In the genomic region with DNA sequence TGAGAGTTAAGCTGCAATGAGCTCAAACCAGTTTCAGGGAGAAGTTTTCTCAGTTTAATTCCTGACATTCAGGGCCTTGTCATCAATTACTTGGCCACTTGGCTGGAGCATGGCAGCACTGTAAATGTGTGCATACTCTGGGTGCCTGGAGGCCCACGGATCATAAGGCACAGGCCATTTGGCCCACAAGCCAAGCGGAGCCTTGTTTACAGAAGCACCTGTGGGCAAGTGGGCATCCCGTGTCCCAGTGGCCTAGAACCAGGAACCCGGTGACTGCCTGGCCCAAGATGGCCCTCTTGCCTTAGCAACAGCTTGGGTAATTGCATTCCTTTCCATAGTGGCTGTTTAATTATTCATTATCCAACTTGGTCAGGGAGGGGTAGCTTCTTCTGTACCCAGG, we compare ENCODE assay signal across 18 cellular contexts.
DNase-seq lines count a peak whose midpoint lies in the region; ATAC-seq and TF ChIP-seq lines count a peak whose summit lies in the region.
"Had no signal": no experiment of that assay in that cellular context is flagged by ENCODE, and none has a peak within 500 bp of the region (broad histone marks: within the 10 kb centered on the region; RNA-seq: fewer than 3 reads in every experiment).

No MANE protein-coding gene starts in this region.

- intact Hi-C loops in thyroid gland (cut with DNase I): no loop called here

- H3K23ac ChIP-seq in mesenchymal stem cell (ENCODE audit: low read length in 2 of 2): no peak overlapping the region

- peak overlapping the region; percentile 25; the same call in 1 of the 2 replicates for H3K27ac ChIP-seq in BLaER1
- no peak overlapping the region for H3K27ac ChIP-seq in mesenchymal stem cell (ENCODE audit: low read length, poor library complexity, severe bottlenecking)
- H3K27ac ChIP-seq in thyroid gland: peak overlapping the region in 1 of 3 donors; percentile 0

- TF ChIP-seq CTCF in thyroid gland (IDR thresholded peaks at IDR 0.05): no peak

- H3K9ac ChIP-seq in BLaER1: no peak overlapping the region
- H3K9ac ChIP-seq in mesenchymal stem cell (ENCODE audit: low read length): no peak overlapping the region

- no peak overlapping the region for H2BK120ac ChIP-seq in mesenchymal stem cell (ENCODE audit: low read depth, low read length)

- ATAC-seq in GM19324 (IDR thresholded peaks at IDR 0.05; ENCODE audit: low FRiP score, unreplicated experiment): no peak
- ATAC-seq: GM12878, GM23338, HCT116 had no signal

- H2AK5ac ChIP-seq in mesenchymal stem cell (ENCODE audit: low read length, severe bottlenecking): peak overlapping the region; percentile 15

- H3K14ac ChIP-seq in mesenchymal stem cell (ENCODE audit: low read length in 2 of 2): no peak overlapping the region

- H4K8ac ChIP-seq in mesenchymal stem cell (ENCODE audit: low read length): no peak overlapping the region

- 91% methylated on average over 4 of the region's 4 CpGs for WGBS in mesenchymal stem cell
- 36 to 68% methylated on average over 4 of the region's 4 CpGs for WGBS in thyroid gland, 2 donors

- H2AFZ ChIP-seq in mesenchymal stem cell (ENCODE audit: low read depth, low read length): no peak overlapping the region
- H2AFZ ChIP-seq: GM23338 had no signal

- H2BK5ac ChIP-seq in mesenchymal stem cell (ENCODE audit: low read depth, low read length, poor library complexity, severe bottlenecking): no peak overlapping the region

- H4K91ac ChIP-seq in mesenchymal stem cell (ENCODE audit: low read length): no peak overlapping the region

- H3K79me1 ChIP-seq in mesenchymal stem cell (replicated peaks; ENCODE audit: low read length, poor library complexity, severe bottlenecking): no peaks in the 10 kb centered on the region

- H3K4me3 ChIP-seq in BLaER1 (no peak overlapping the region), mesenchymal stem cell (ENCODE audit: insufficient read depth in 1 of 2, low read depth in 1 of 2, low read length in 2 of 2) (no peak overlapping the region), thyroid gland (replicated peaks in 1 of 3) (no peak overlapping the region)
- H3K4me3 ChIP-seq: GM12878, GM23338 had no signal

- H4K20me1 ChIP-seq in BLaER1: no peaks in the 10 kb centered on the region

- no peak overlapping the region for H3K18ac ChIP-seq in mesenchymal stem cell (ENCODE audit: low read depth in 1 of 2, low read length in 2 of 2)

- no peaks in the 10 kb centered on the region for H3K27me3 ChIP-seq in BLaER1
- H3K27me3 ChIP-seq in mesenchymal stem cell (ENCODE audit: control insufficient read depth in 1 of 2, insufficient read depth in 1 of 2, low read length in 2 of 2): no peaks in the 10 kb centered on the region
- no peaks in the 10 kb centered on the region for H3K27me3 ChIP-seq in thyroid gland

- no peak overlapping the region for H2BK15ac ChIP-seq in mesenchymal stem cell (ENCODE audit: low read depth, poor library complexity, severe bottlenecking)

- no peak for TF ChIP-seq POLR2A in thyroid gland (IDR thresholded peaks at IDR 0.05)

- H3K4ac ChIP-seq in mesenchymal stem cell (ENCODE audit: low read depth in 1 of 2, low read length in 2 of 2): no peak overlapping the region

- H3K9me3 ChIP-seq in BLaER1: no peaks in the 10 kb centered on the region
- no peaks in the 10 kb centered on the region for H3K9me3 ChIP-seq in mesenchymal stem cell (ENCODE audit: control insufficient read depth, low read length)
- no peaks in the 10 kb centered on the region for H3K9me3 ChIP-seq in thyroid gland

- H3K4me2 ChIP-seq in BLaER1 (peak overlapping the region; percentile 70), mesenchymal stem cell (ENCODE audit: low read length, poor library complexity, severe bottlenecking) (no peak overlapping the region)
- H3K4me2 ChIP-seq: GM23338 had no signal

- DNase-seq in kidney tubule cell (ENCODE audit: low spot score) (peak; percentile 22), mesenchymal stem cell (no peak), thyroid gland (peak; percentile 68 to 72), retina (no peak), 8988T (no peak)
- DNase-seq: CD4-positive, alpha-beta T cell; CD8-positive, alpha-beta memory T cell; DMS 273 treated with DMSO at 0.1 percent for 48 hours; DMS79; EL; GDM1; H9; HFFc6 had no signal

- peaks cover 37% of the 10 kb centered on the region for H3K4me1 ChIP-seq in BLaER1
- peaks cover 7% of the 10 kb centered on the region for H3K4me1 ChIP-seq in mesenchymal stem cell (ENCODE audit: control insufficient read depth, insufficient read depth, low read depth, low read length)
- peaks cover 8 to 18% of the 10 kb centered on the region in 2 donors for H3K4me1 ChIP-seq in thyroid gland

- H3K36me3 ChIP-seq in BLaER1: no peaks in the 10 kb centered on the region
- H3K36me3 ChIP-seq in mesenchymal stem cell (ENCODE audit: control insufficient read depth in 1 of 2, insufficient read depth in 2 of 2, low read depth in 1 of 2, low read length in 2 of 2): no peaks in the 10 kb centered on the region
- no peaks in the 10 kb centered on the region for H3K36me3 ChIP-seq in thyroid gland

- H2BK12ac ChIP-seq in mesenchymal stem cell (ENCODE audit: low read length in 2 of 2): no peak overlapping the region

Comparison
In these comparisons a context has a peak if more than half of its experiments do, and no peak if none do; other contexts are left out.
1. DNase-seq: peak in kidney tubule cell (single experiment) and thyroid gland (2 of 2); none in mesenchymal stem cell (single experiment), retina (single experiment) and 8988T (single experiment).